Comparison of ENCODE assay signal across 8 cellular contexts in the genomic region with DNA sequence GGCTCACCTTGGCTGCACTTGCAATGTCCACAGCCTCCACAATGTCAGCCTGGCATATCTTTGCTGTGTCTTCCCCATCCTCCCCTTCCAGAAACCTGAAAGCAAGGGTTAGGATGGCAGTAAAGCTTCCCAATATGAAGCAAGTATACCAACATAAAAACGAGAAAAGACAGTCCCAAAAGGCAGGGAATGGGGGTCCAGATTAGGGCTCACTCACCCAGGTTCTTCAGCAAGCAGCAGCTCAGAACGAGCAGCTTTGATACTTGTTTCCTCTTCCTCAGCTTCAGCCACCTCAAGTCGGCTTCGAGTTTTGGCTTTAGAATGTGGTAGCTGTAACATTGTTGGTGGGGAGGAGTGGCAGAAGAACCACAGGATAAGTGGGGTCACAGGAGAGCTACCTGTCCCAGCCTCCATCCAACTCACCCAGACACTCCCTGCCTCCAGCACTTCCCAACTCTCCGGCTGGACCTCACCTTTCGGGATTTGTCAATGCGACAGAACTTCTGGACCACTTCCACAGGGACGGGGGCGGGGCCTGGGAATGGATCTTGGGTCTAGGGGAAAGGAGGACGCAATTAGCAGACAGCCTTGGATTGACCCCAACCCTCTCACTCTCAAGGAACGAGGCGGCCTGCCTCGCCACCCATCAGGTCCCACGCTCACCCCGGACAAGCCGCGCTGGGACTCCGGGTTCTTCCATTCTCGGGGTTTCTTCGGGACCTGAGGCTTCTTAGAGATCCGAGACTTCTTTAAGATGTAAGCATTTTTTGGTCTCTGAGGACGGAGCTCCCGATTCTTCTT. TPM values are rescaled to one million over a fixed set of nuclear protein-coding genes. Genes with fewer than 3 reads are reported as not detected.
DNase-seq lines count a peak whose midpoint lies in the region; ATAC-seq, FAIRE-seq and TF ChIP-seq lines count a peak whose summit lies in the region.

No MANE protein-coding gene starts in this region.

- CTCF ChIA-PET in A549 (lab: Yijun Ruan, JAX), result interaction anchor here (0.6 to 5.8 kb wide), 7 partner anchors 9 to 1132 kb away, joined by 3 to 44 read pairs (median 4); partner anchors contain the start of genes B3GALT4, RGL2, RPS18 and VPS52
- CTCF ChIA-PET in MCF 10A (lab: Yijun Ruan, JAX), result interaction anchor here (0.6 to 2.3 kb wide), 5 partner anchors 9 to 91 kb away, joined by 3 to 18 read pairs (median 5); partner anchors contain the start of gene B3GALT4

- peak overlapping the region; percentile 91 for H3K4me2 ChIP-seq in A549

- no peaks in the 10 kb centered on the region for H3K27me3 Mint-ChIP-seq in MCF 10A (ENCODE audit: insufficient read depth, unreplicated experiment)

- peaks cover 74% of the 10 kb centered on the region for H3K36me3 Mint-ChIP-seq in MCF 10A (ENCODE audit: insufficient read depth, unreplicated experiment)

- TF ChIP-seq CTCF in A549 (IDR thresholded peaks at IDR 0.05) (no peak), MCF 10A (IDR thresholded peaks at IDR 0.05; ENCODE audit: unreplicated experiment) (no peak)

- DNase-seq in A549 (ENCODE audit: low read depth in 1 of 2, low spot score in 1 of 2) (no peak), MCF 10A (ENCODE audit: unreplicated experiment) (no peak), RKO (ENCODE audit: low spot score) (no peak), COLO668 (lab: John Stamatoyannopoulos, UW; ENCODE audit: unreplicated experiment) (no peak), NCI-H226 (no peak)

- no peak for TF ChIP-seq EP300 in A549 (IDR thresholded peaks at IDR 0.05)

- WGBS in A549 (ENCODE audit: missing lambda C conversion rate), result 4% methylated on average over 21 of the region's 23 CpGs

- intact Hi-C loops in MCF 10A (cut with micrococcal nuclease), result no loop called here

- H3K9me3 ChIP-seq in A549, result no peaks in the 10 kb centered on the region
- H3K9me3 ChIP-seq in mononuclear cell (ENCODE audit: low read depth, low read length), result no peaks in the 10 kb centered on the region

- peak overlapping the region; percentile 89 for H3K27ac Mint-ChIP-seq in MCF 10A (ENCODE audit: low read depth, unreplicated experiment)

- POLR2A ChIA-PET in A549 (lab: Yijun Ruan, JAX), result interaction anchor here (0.5 to 1.8 kb wide), 6 partner anchors 11 to 166 kb away, joined by 3 to 20 read pairs (median 10); partner anchors contain the start of genes B3GALT4, RGL2, RPS18 and VPS52
- POLR2A ChIA-PET in MCF 10A (lab: Yijun Ruan, JAX), result interaction anchor here (0.6 to 7.1 kb wide), 18 partner anchors 10 to 393 kb away, joined by 3 to 148 read pairs (median 8); partner anchors contain the start of genes B3GALT4, BRD2, RGL2 and RPS18

- no peak for FAIRE-seq in A549 (lab: Jason Lieb, UNC)

- ATAC-seq in A549 (no peak), HG02571 (IDR thresholded peaks at IDR 0.05; ENCODE audit: unreplicated experiment) (peak; percentile 6), GM21717 (IDR thresholded peaks at IDR 0.05; ENCODE audit: unreplicated experiment) (no peak)

- TF ChIP-seq RAD21 in A549 (conservative IDR thresholded peaks at IDR 0.05 in 1 of 2, IDR thresholded peaks at IDR 0.05 in 1 of 2), result no peak

- H3K27me3 ChIP-seq in mononuclear cell (ENCODE audit: insufficient read depth, low read length), result no peaks in the 10 kb centered on the region

- peaks cover 24% of the 10 kb centered on the region for H3K4me1 Mint-ChIP-seq in MCF 10A (ENCODE audit: insufficient read depth, unreplicated experiment)

- H3K4me3 Mint-ChIP-seq in MCF 10A (ENCODE audit: unreplicated experiment), result peak overlapping the region; percentile 88

- peak overlapping the region; percentile 80 to 91 for H3K27ac ChIP-seq in A549

- TSS peak; percentile 75 for BruUV-seq in MCF 10A (replicated peaks; lab: Mats Ljungman, UMichigan)

- H3K4me3 ChIP-seq in A549, result peak overlapping the region; percentile 81
- H3K4me3 ChIP-seq in mononuclear cell (ENCODE audit: low read length), result peak overlapping the region; percentile 77

- no peak for TF ChIP-seq POLR2A in A549 (IDR thresholded peaks at IDR 0.05; ENCODE audit: low read length)

- no peaks in the 10 kb centered on the region for H3K9me3 Mint-ChIP-seq in MCF 10A (ENCODE audit: unreplicated experiment)

- H3K4me1 ChIP-seq in A549, result peaks cover 13% of the 10 kb centered on the region; the same call in 2 of the 3 replicates
- peaks cover 28% of the 10 kb centered on the region for H3K4me1 ChIP-seq in mononuclear cell (ENCODE audit: insufficient read depth, low read length)

TF ChIP-seq in A549, 52 proteins besides CTCF, POLR2A, EP300 and RAD21 (continues in another document):
- no peak for TF ChIP-seq USF2 (IDR thresholded peaks at IDR 0.05)
- TF ChIP-seq ELK1 (IDR thresholded peaks at IDR 0.05; ENCODE audit: low read depth, low read length), result no peak
- TF ChIP-seq JUN (IDR thresholded peaks at IDR 0.05), result no peak

RNA-seq across cellular contexts. Expression of gene WDR46, which starts 0.7 kb away (rescaled TPM):
- 35.1 TPM in 2 replicates for polyA plus RNA-seq in A549 (2011; rRNA removed)
- polyA plus RNA-seq in A549 (2012; cell fraction: cytosol; rRNA removed), result 59.0 and 62.6 TPM in 2 replicates
- polyA plus RNA-seq in A549 (2012; cell fraction: nucleus; rRNA removed), result 95.1 and 106 TPM in 2 replicates
- 88.4 to 91.2 TPM (median 89.6 TPM) in 3 replicates for polyA plus RNA-seq in A549 (2017; fragmentation: RNase III; extraction: RNeasy Plus Mini Kit Qiagen cat#74134 plus additional on column Dnase treatment)
- polyA minus RNA-seq in A549 (2011; rRNA and poly(A)+ RNA removed), result 65.1 and 77.4 TPM in 2 replicates
- 53.1 and 57.0 TPM in 2 replicates for total RNA-seq in MCF 10A (2022)
- total RNA-seq in mononuclear cell, result 19.4 TPM

RNA-seq across cellular contexts. Expression of gene PFDN6, which starts 1.1 kb away (rescaled TPM):
- polyA plus RNA-seq in A549 (2011; rRNA removed) (61.2 and 84.6 TPM in 2 replicates), A549 (2017; fragmentation: RNase III; extraction: RNeasy Plus Mini Kit Qiagen cat#74134 plus additional on column Dnase treatment) (117 to 138 TPM (median 120 TPM) in 3 replicates)
- polyA plus RNA-seq in A549 (2012; cell fraction: cytosol; rRNA removed), result 69.9 and 83.4 TPM in 2 replicates
- polyA plus RNA-seq in A549 (2012; cell fraction: nucleus; rRNA removed), result 22.3 and 45.7 TPM in 2 replicates
- 10.0 and 12.7 TPM in 2 replicates for polyA minus RNA-seq in A549 (2011; rRNA and poly(A)+ RNA removed)
- total RNA-seq in MCF 10A (2022) (54.7 and 67.1 TPM in 2 replicates), mononuclear cell (11.1 TPM)

RNA-seq across cellular contexts. Expression of gene RGL2, which starts 10.4 kb away (rescaled TPM):
- polyA plus RNA-seq in A549 (2011; rRNA removed) (11.6 and 12.9 TPM in 2 replicates), A549 (2017; fragmentation: RNase III; extraction: RNeasy Plus Mini Kit Qiagen cat#74134 plus additional on column Dnase treatment) (9.6 to 13.9 TPM (median 12.9 TPM) in 3 replicates)
- polyA plus RNA-seq in A549 (2012; cell fraction: cytosol; rRNA removed), result 8.7 and 10.9 TPM in 2 replicates
- polyA plus RNA-seq in A549 (2012; cell fraction: nucleus; rRNA removed), result 47.0 and 55.1 TPM in 2 replicates
- 16.9 and 19.8 TPM in 2 replicates for polyA minus RNA-seq in A549 (2011; rRNA and poly(A)+ RNA removed)
- total RNA-seq in MCF 10A (2022) (30.4 and 37.9 TPM in 2 replicates), mononuclear cell (14.7 TPM)

RNA-seq across cellular contexts. Expression of gene B3GALT4, which starts 11.4 kb away (rescaled TPM):
- 0.54 and 0.74 TPM in 2 replicates for polyA plus RNA-seq in A549 (2011; rRNA removed)
- 0.20 and 0.45 TPM in 2 replicates for polyA plus RNA-seq in A549 (2012; cell fraction: cytosol; rRNA removed)
- polyA plus RNA-seq in A549 (2012; cell fraction: nucleus; rRNA removed), result 0.40 and 0.49 TPM in 2 replicates
- polyA plus RNA-seq in A549 (2017; fragmentation: RNase III; extraction: RNeasy Plus Mini Kit Qiagen cat#74134 plus additional on column Dnase treatment), result 0.24 to 0.41 TPM (median 0.27 TPM) in 3 replicates
- 2.0 and 2.7 TPM in 2 replicates for polyA minus RNA-seq in A549 (2011; rRNA and poly(A)+ RNA removed)
- 0.37 and 0.58 TPM in 2 replicates for total RNA-seq in MCF 10A (2022)
- 11.1 TPM for total RNA-seq in mononuclear cell

RNA-seq across cellular contexts. Expression of gene RPS18, which starts 16.5 kb away (rescaled TPM):
- 3,426 and 3,692 TPM in 2 replicates for polyA plus RNA-seq in A549 (2011; rRNA removed)
- 5,001 and 5,310 TPM in 2 replicates for polyA plus RNA-seq in A549 (2012; cell fraction: cytosol; rRNA removed)
- polyA plus RNA-seq in A549 (2012; cell fraction: nucleus; rRNA removed), result 1,388 and 1,717 TPM in 2 replicates
- 3,611 to 3,881 TPM (median 3,639 TPM) in 3 replicates for polyA plus RNA-seq in A549 (2017; fragmentation: RNase III; extraction: RNeasy Plus Mini Kit Qiagen cat#74134 plus additional on column Dnase treatment)
- 851 and 1,281 TPM in 2 replicates for polyA minus RNA-seq in A549 (2011; rRNA and poly(A)+ RNA removed)
- total RNA-seq in MCF 10A (2022), result 4,063 and 4,680 TPM in 2 replicates
- total RNA-seq in mononuclear cell, result 4,638 TPM
